ENCODE assay signal across 15 cellular contexts in genomic region chr3:191743283-191743682, GRCh38.
A peak's percentile ranks its signal among the peaks of the same experiment; 100 is the strongest.
DNase-seq lines count a peak whose midpoint lies in the region; ATAC-seq and TF ChIP-seq lines count a peak whose summit lies in the region.
"Had no signal": no experiment of that assay in that cellular context is flagged by ENCODE, and none has a peak within 500 bp of the region (broad histone marks: within the 10 kb centered on the region; RNA-seq: fewer than 3 reads in every experiment).

No MANE protein-coding gene starts in this region.

- no peaks in the 10 kb centered on the region for H3K4me1 Mint-ChIP-seq in nephron progenitor cell
- H3K4me1 Mint-ChIP-seq: CD4-positive, alpha-beta memory T cell had no signal

- BruUV-seq in PC-9 (replicated peaks; lab: Mats Ljungman, UMichigan): no TSS peak

- no peaks in the 10 kb centered on the region for H3K36me3 ChIP-seq in PC-9 (ENCODE audit: low read depth)

- no peaks in the 10 kb centered on the region for H3K79me2 ChIP-seq in PC-9 (ENCODE audit: low read depth)

- H3K4me2 ChIP-seq in PC-9: no peak overlapping the region

- no peaks in the 10 kb centered on the region for H3K27me3 ChIP-seq in PC-9 (ENCODE audit: insufficient read depth, low read depth)
- no peaks in the 10 kb centered on the region for H3K27me3 ChIP-seq in dorsolateral prefrontal cortex

- POLR2A ChIA-PET in PC-9 (lab: Charles Lee; ENCODE audit: unreplicated experiment): no interaction called here

- peak overlapping the region; percentile 46 for H3K27ac Mint-ChIP-seq in nephron progenitor cell
- H3K27ac Mint-ChIP-seq: CD4-positive, alpha-beta memory T cell had no signal

- H3K9me2 ChIP-seq in PC-9 (ENCODE audit: insufficient read depth): no peaks in the 10 kb centered on the region

- H3K4me3 Mint-ChIP-seq in nephron progenitor cell: no peak overlapping the region
- H3K4me3 Mint-ChIP-seq: CD4-positive, alpha-beta memory T cell had no signal

- no peaks in the 10 kb centered on the region for H3K27me3 Mint-ChIP-seq in nephron progenitor cell (ENCODE audit: low read depth, poor library complexity)
- H3K27me3 Mint-ChIP-seq: CD4-positive, alpha-beta memory T cell had no signal

- intact Hi-C loops in PC-9 (cut with micrococcal nuclease; ENCODE audit: unreplicated experiment) (no loop called here), dorsolateral prefrontal cortex (cut with DNase I) (no loop called here)

- H3K4me1 ChIP-seq in PC-9 (replicated peaks; ENCODE audit: insufficient read depth): no peaks in the 10 kb centered on the region

- no peaks in the 10 kb centered on the region for H3F3A ChIP-seq in PC-9 (ENCODE audit: insufficient read depth, low read depth)

- H3K9me3 ChIP-seq in PC-9 (ENCODE audit: insufficient read depth, low read depth): no peaks in the 10 kb centered on the region

- no peaks in the 10 kb centered on the region for H3K36me3 Mint-ChIP-seq in nephron progenitor cell (ENCODE audit: low read depth)
- H3K36me3 Mint-ChIP-seq: CD4-positive, alpha-beta memory T cell had no signal

- CTCF ChIA-PET in PC-9 (lab: Charles Lee): no interaction called here

- peak; percentile 13 for DNase-seq in Daoy (ENCODE audit: low read depth)
- no peak for DNase-seq in PC-9
- DNase-seq in nephron progenitor cell: no peak
- no peak for DNase-seq in kidney glomerular epithelial cell (lab: John Stamatoyannopoulos, UW)
- no peak for DNase-seq in dorsolateral prefrontal cortex
- DNase-seq: C1 segment of cervical spinal cord; CD4-positive, alpha-beta memory T cell; COR-L47; DMS 273 treated with DMSO at 0.1 percent for 48 hours; DMS79; GF-D8; GM23248; H7; HCEC 1CT had no signal

- no peaks in the 10 kb centered on the region for H4K20me1 ChIP-seq in PC-9 (ENCODE audit: insufficient read depth)

- H3K4me3 ChIP-seq in PC-9 (no peak overlapping the region), dorsolateral prefrontal cortex (no peak overlapping the region)
- H3K4me3 ChIP-seq: GM23248 had no signal

- H3K9me3 Mint-ChIP-seq in nephron progenitor cell: peaks cover 34% of the 10 kb centered on the region

- H2AFZ ChIP-seq in PC-9: peak overlapping the region; percentile 48; the same call in 1 of the 2 replicates
- H2AFZ ChIP-seq: GM23248 had no signal

- H3K27ac ChIP-seq in PC-9: no peak overlapping the region
- H3K27ac ChIP-seq in dorsolateral prefrontal cortex: no peak overlapping the region
- H3K27ac ChIP-seq: GM23248 had no signal

- TF ChIP-seq CTCF in PC-9 (conservative IDR thresholded peaks at IDR 0.05) (no peak), nephron progenitor cell (IDR thresholded peaks at IDR 0.05) (no peak), dorsolateral prefrontal cortex (IDR thresholded peaks at IDR 0.05 in 54 of 56, conservative IDR thresholded peaks at IDR 0.05 in 2 of 56; ENCODE audit: low read depth in 1 of 56, partially characterized antibody in 56 of 56) (no peak)

- ATAC-seq in GM21526 (IDR thresholded peaks at IDR 0.05; ENCODE audit: low FRiP score, unreplicated experiment): no peak
